ENCODE assay signal across 25 cellular contexts in genomic region chr13:27595055-27595811, GRCh38. TPM values are rescaled to one million over a fixed set of nuclear protein-coding genes. Genes with fewer than 3 reads are reported as not detected.
A peak's percentile ranks its signal among the peaks of the same experiment; 100 is the strongest.
DNase-seq lines count a peak whose midpoint lies in the region; ATAC-seq and TF ChIP-seq lines count a peak whose summit lies in the region.
"Had no signal": no experiment of that assay in that cellular context is flagged by ENCODE, and none has a peak within 500 bp of the region (broad histone marks: within the 10 kb centered on the region; RNA-seq: fewer than 3 reads in every experiment).

No MANE protein-coding gene starts in this region.

- TF ChIP-seq CTCF in DND-41 (IDR thresholded peaks at IDR 0.05; ENCODE audit: borderline replicate concordance, extremely low read depth, low read length, poor library complexity, severe bottlenecking): no peak

- H3K27me3 ChIP-seq in DND-41 (ENCODE audit: insufficient read depth, low read length, poor library complexity): no peaks in the 10 kb centered on the region
- H3K27me3 ChIP-seq: uterus had no signal

- H3K27ac Mint-ChIP-seq in memory B cell: no peak overlapping the region
- H3K27ac Mint-ChIP-seq: activated CD4-positive, alpha-beta memory T cell treated with anti-CD3 and anti-CD28 coated beads for 36 hours; activated naive CD8-positive, alpha-beta T cell treated with anti-CD3 and anti-CD28 coated beads, Interleukin-2, amount 50 U/mL, for 24 hours; brain; CD8-positive, alpha-beta T cell; immature natural killer cell; stimulated activated memory B cell treated with anti-CD40 and anti-IgM and Interleukin-4, amounts not matched to agents 10 μg/mL and 1 μg/mL and 100 μg/mL, for 72 hours had no signal

- no peaks in the 10 kb centered on the region for H3K4me1 Mint-ChIP-seq in memory B cell
- H3K4me1 Mint-ChIP-seq: stimulated activated memory B cell treated with anti-CD40 and anti-IgM and Interleukin-4, amounts not matched to agents 10 μg/mL and 1 μg/mL and 100 μg/mL, for 72 hours had no signal

- H3K4me3 Mint-ChIP-seq in memory B cell: no peak overlapping the region
- H3K4me3 Mint-ChIP-seq: activated CD4-positive, alpha-beta memory T cell treated with anti-CD3 and anti-CD28 coated beads for 36 hours; activated naive CD8-positive, alpha-beta T cell treated with anti-CD3 and anti-CD28 coated beads, Interleukin-2, amount 50 U/mL, for 24 hours; brain; CD8-positive, alpha-beta T cell; immature natural killer cell; stimulated activated memory B cell treated with anti-CD40 and anti-IgM and Interleukin-4, amounts not matched to agents 10 μg/mL and 1 μg/mL and 100 μg/mL, for 72 hours had no signal

- peaks cover 64% of the 10 kb centered on the region for H3K79me2 ChIP-seq in DND-41 (ENCODE audit: insufficient read depth, low read length)

- H3K27ac ChIP-seq in DND-41 (ENCODE audit: low read length): no peak overlapping the region
- H3K27ac ChIP-seq: epithelial cell of prostate, skin epidermis, uterus had no signal

- no peaks in the 10 kb centered on the region for H3K27me3 Mint-ChIP-seq in memory B cell
- H3K27me3 Mint-ChIP-seq: activated CD4-positive, alpha-beta memory T cell treated with anti-CD3 and anti-CD28 coated beads for 36 hours; activated naive CD8-positive, alpha-beta T cell treated with anti-CD3 and anti-CD28 coated beads, Interleukin-2, amount 50 U/mL, for 24 hours; brain; stimulated activated memory B cell treated with anti-CD40 and anti-IgM and Interleukin-4, amounts not matched to agents 10 μg/mL and 1 μg/mL and 100 μg/mL, for 72 hours had no signal

- no peaks in the 10 kb centered on the region for H3K36me3 Mint-ChIP-seq in memory B cell
- H3K36me3 Mint-ChIP-seq: activated CD4-positive, alpha-beta memory T cell treated with anti-CD3 and anti-CD28 coated beads for 36 hours; brain; CD8-positive, alpha-beta T cell; immature natural killer cell; stimulated activated memory B cell treated with anti-CD40 and anti-IgM and Interleukin-4, amounts not matched to agents 10 μg/mL and 1 μg/mL and 100 μg/mL, for 72 hours had no signal

- H2AFZ ChIP-seq in DND-41 (ENCODE audit: low read depth, low read length): no peak overlapping the region

- no peaks in the 10 kb centered on the region for H3K9me3 Mint-ChIP-seq in memory B cell
- H3K9me3 Mint-ChIP-seq: activated CD4-positive, alpha-beta memory T cell treated with anti-CD3 and anti-CD28 coated beads for 36 hours; activated naive CD8-positive, alpha-beta T cell treated with anti-CD3 and anti-CD28 coated beads, Interleukin-2, amount 50 U/mL, for 24 hours; brain; CD8-positive, alpha-beta T cell; immature natural killer cell; stimulated activated memory B cell treated with anti-CD40 and anti-IgM and Interleukin-4, amounts not matched to agents 10 μg/mL and 1 μg/mL and 100 μg/mL, for 72 hours had no signal

- peaks cover 21% of the 10 kb centered on the region for H4K20me1 ChIP-seq in DND-41 (ENCODE audit: insufficient read depth, low read length)

- H3K4me2 ChIP-seq in DND-41 (ENCODE audit: insufficient read depth, low read length): no peak overlapping the region

- DNase-seq in DND-41 (no peak), RPMI7951 (ENCODE audit: low read depth) (peak; percentile 22), memory B cell (ENCODE audit: low spot score in 2 of 2) (no peak), T-helper 1 cell (no peak), NCI-H1694 treated with DMSO at 0.1 percent for 48 hours (lab: John Stamatoyannopoulos, UW) (no peak)
- no peak for DNase-seq in NK-92 treated with Interleukin-12 subunit alpha and Interleukin-12 subunit beta, amount 100 ng/mL, for 24 hours (lab: John Stamatoyannopoulos, UW)
- DNase-seq: activated CD4-positive, alpha-beta memory T cell treated with anti-CD3 and anti-CD28 coated beads for 36 hours; activated effector memory CD4-positive, alpha-beta T cell treated with anti-CD3 and anti-CD28 coated beads, Interleukin-2, amount 50 U/mL, for 16 hours; activated naive CD8-positive, alpha-beta T cell treated with anti-CD3 and anti-CD28 coated beads, Interleukin-2, amount 50 U/mL, for 24 hours; CD8-positive, alpha-beta T cell; DMS153; foreskin fibroblast; H7; immature natural killer cell; KBM-7; left ventricle myocardium superior; NCI-H1092; NCI-H2029 treated with DMSO at 0.1 percent for 48 hours; uterus had no signal

- no peak overlapping the region for H3K9ac ChIP-seq in DND-41 (ENCODE audit: low read depth, low read length)

- H3K4me3 ChIP-seq in DND-41 (ENCODE audit: low read depth in 1 of 2, low read length in 2 of 2): no peak overlapping the region
- H3K4me3 ChIP-seq: skin epidermis, uterus had no signal

- peak; percentile 49; the same call in 2 of the 3 replicates for ATAC-seq in DND-41 (ENCODE audit: insufficient read depth, low read depth)
- ATAC-seq in GM19463 (IDR thresholded peaks at IDR 0.05; ENCODE audit: unreplicated experiment): peak; percentile 49
- peak; percentile 56 for ATAC-seq in memory B cell (ENCODE audit: low read depth)
- ATAC-seq in GM18511 (IDR thresholded peaks at IDR 0.05; ENCODE audit: unreplicated experiment): no peak
- ATAC-seq: activated naive CD8-positive, alpha-beta T cell treated with anti-CD3 and anti-CD28 coated beads, Interleukin-2, amount 50 U/mL, for 24 hours; CD8-positive, alpha-beta T cell; left ventricle myocardium superior; stimulated activated memory B cell treated with anti-CD40 and anti-IgM and Interleukin-4, amounts not matched to agents 10 μg/mL and 1 μg/mL and 100 μg/mL, for 72 hours had no signal

- H3K9me3 ChIP-seq in DND-41 (ENCODE audit: insufficient read depth, low read length, severe bottlenecking): no peaks in the 10 kb centered on the region
- H3K9me3 ChIP-seq: uterus had no signal

- no peaks in the 10 kb centered on the region for H3K36me3 ChIP-seq in DND-41 (ENCODE audit: insufficient read depth, low read length)
- H3K36me3 ChIP-seq: uterus had no signal

- peaks cover 17% of the 10 kb centered on the region for H3K4me1 ChIP-seq in DND-41 (ENCODE audit: insufficient read depth, low read length)
- H3K4me1 ChIP-seq: uterus had no signal

RNA-seq across cellular contexts. Expression of gene LNX2, which starts 25.1 kb away (rescaled TPM):
- total RNA-seq in RPMI7951 (2014; rRNA removed; shearing (Covaris generic)): 5.3 and 6.3 TPM in 2 replicates

RNA-seq across cellular contexts. Expression of gene POLR1D, which starts 26.5 kb away (rescaled TPM):
- total RNA-seq in RPMI7951 (2014; rRNA removed; shearing (Covaris generic)): 82.1 and 85.1 TPM in 2 replicates
